ENCODE assay signal across 21 cellular contexts in genomic region chr17:19707728-19708221, GRCh38. TPM values are rescaled to one million over a fixed set of nuclear protein-coding genes. Genes with fewer than 3 reads are reported as not detected.
DNase-seq lines count a peak whose midpoint lies in the region; ATAC-seq and TF ChIP-seq lines count a peak whose summit lies in the region.
"Had no signal": no experiment of that assay in that cellular context is flagged by ENCODE, and none has a peak within 500 bp of the region (broad histone marks: within the 10 kb centered on the region; RNA-seq: fewer than 3 reads in every experiment).

No MANE protein-coding gene starts in this region.

- H3K9me3 ChIP-seq in WERI-Rb-1 (ENCODE audit: severe bottlenecking) (no peaks in the 10 kb centered on the region), right cardiac atrium (ENCODE audit: control insufficient read depth, low read length) (no peaks in the 10 kb centered on the region)
- no peaks in the 10 kb centered on the region for H3K9me3 ChIP-seq in CD4-positive, alpha-beta T cell (ENCODE audit: control insufficient read depth, low read length)
- H3K9me3 ChIP-seq: BLaER1 treated with 17β-estradiol and CSF1 and Interleukin-3, amounts not matched to agents 10 nM and 100 nM; tibial artery had no signal

- peaks cover 4% of the 10 kb centered on the region for H3K4me1 ChIP-seq in right cardiac atrium (ENCODE audit: control insufficient read depth, insufficient read depth, low read length)

- ATAC-seq in right cardiac atrium = peak; percentile 61 to 66
- ATAC-seq in stimulated activated naive CD8-positive, alpha-beta T cell treated with anti-CD3 and anti-CD28 coated beads, Interleukin-15, amount 100 ng/mL, for 72 hours = peak; percentile 26
- no peak for ATAC-seq in CD4-positive, alpha-beta T cell (ENCODE audit: poor library complexity)
- ATAC-seq: effector memory CD8-positive, alpha-beta T cell had no signal

- CTCF ChIA-PET in CD4-positive, alpha-beta T cell (lab: Charles Lee) = no interaction called here

- H3K27me3 Mint-ChIP-seq in stimulated activated naive CD8-positive, alpha-beta T cell treated with anti-CD3 and anti-CD28 coated beads, Interleukin-15, amount 100 ng/mL, for 72 hours = no peaks in the 10 kb centered on the region
- no peaks in the 10 kb centered on the region for H3K27me3 Mint-ChIP-seq in CD4-positive, alpha-beta T cell
- H3K27me3 Mint-ChIP-seq in immature natural killer cell (ENCODE audit: low read depth in 3 of 3) = peaks cover 0 to 2% (median 0%) of the 10 kb centered on the region in 3 donors
- H3K27me3 Mint-ChIP-seq: effector memory CD8-positive, alpha-beta T cell; naive B cell had no signal

- no peak overlapping the region for H3K4me3 Mint-ChIP-seq in stimulated activated naive CD8-positive, alpha-beta T cell treated with anti-CD3 and anti-CD28 coated beads, Interleukin-15, amount 100 ng/mL, for 72 hours
- H3K4me3 Mint-ChIP-seq in CD4-positive, alpha-beta T cell = no peak overlapping the region
- H3K4me3 Mint-ChIP-seq in immature natural killer cell = no peak overlapping the region
- H3K4me3 Mint-ChIP-seq: effector memory CD8-positive, alpha-beta T cell; HFFc6 had no signal

- intact Hi-C loops in right cardiac atrium (cut with DNase I) = no loop called here
- intact Hi-C loops in CD4-positive, alpha-beta T cell (cut with DNase I, micrococcal nuclease) = no loop called here

- 79% methylated on average over 11 of the region's 11 CpGs for WGBS in right cardiac atrium

- no peak overlapping the region for H3K4me3 ChIP-seq in WERI-Rb-1 (ENCODE audit: low read depth, low read length)
- no peak overlapping the region for H3K4me3 ChIP-seq in right cardiac atrium (ENCODE audit: low read length)
- H3K4me3 ChIP-seq: BLaER1 treated with 17β-estradiol and CSF1 and Interleukin-3, amounts not matched to agents 10 nM and 100 nM; smooth muscle cell; tibial artery had no signal

- H3K4me1 Mint-ChIP-seq in stimulated activated naive CD8-positive, alpha-beta T cell treated with anti-CD3 and anti-CD28 coated beads, Interleukin-15, amount 100 ng/mL, for 72 hours = no peaks in the 10 kb centered on the region
- no peaks in the 10 kb centered on the region for H3K4me1 Mint-ChIP-seq in CD4-positive, alpha-beta T cell (ENCODE audit: low read depth)
- H3K4me1 Mint-ChIP-seq in immature natural killer cell = no peaks in the 10 kb centered on the region
- H3K4me1 Mint-ChIP-seq: naive B cell had no signal

- peak; percentile 38 for DNase-seq in NCI-H1105 treated with DMSO at 0.1 percent for 48 hours (lab: John Stamatoyannopoulos, UW)
- DNase-seq in NCI-H1105 (lab: John Stamatoyannopoulos, UW) = no peak
- no peak for DNase-seq in WERI-Rb-1
- peak in 2 of 3 donors; percentile 66 to 72 for DNase-seq in right cardiac atrium
- DNase-seq in stimulated activated naive CD8-positive, alpha-beta T cell treated with anti-CD3 and anti-CD28 coated beads, Interleukin-15, amount 100 ng/mL, for 72 hours = no peak
- no peak for DNase-seq in CD4-positive, alpha-beta T cell
- DNase-seq in activated CD4-positive, CD25-positive, alpha-beta regulatory T cell treated with anti-CD3 and anti-CD28 coated beads, Interleukin-2, amount 50 U/mL, for 72 hours = no peak
- DNase-seq in immature natural killer cell = no peak
- DNase-seq: activated CD4-positive, CD25-positive, alpha-beta regulatory T cell; activated naive CD4-positive, alpha-beta T cell; effector memory CD8-positive, alpha-beta T cell; HFFc6; naive B cell; stimulated activated CD4-positive, alpha-beta T cell treated with anti-CD3 and anti-CD28 coated beads, Interleukin-4, amount 100 ng/mL, for 4 hours; tibial artery had no signal

- H3K27me3 ChIP-seq in WERI-Rb-1 (ENCODE audit: insufficient read depth, low read depth, severe bottlenecking) (no peaks in the 10 kb centered on the region), right cardiac atrium (ENCODE audit: control insufficient read depth, insufficient read depth) (no peaks in the 10 kb centered on the region)
- H3K27me3 ChIP-seq in CD4-positive, alpha-beta T cell (ENCODE audit: control insufficient read depth, insufficient read depth, low read length) = no peaks in the 10 kb centered on the region
- H3K27me3 ChIP-seq: BLaER1 treated with 17β-estradiol and CSF1 and Interleukin-3, amounts not matched to agents 10 nM and 100 nM; tibial artery had no signal

- no peaks in the 10 kb centered on the region for H3K9me3 Mint-ChIP-seq in stimulated activated naive CD8-positive, alpha-beta T cell treated with anti-CD3 and anti-CD28 coated beads, Interleukin-15, amount 100 ng/mL, for 72 hours
- no peaks in the 10 kb centered on the region for H3K9me3 Mint-ChIP-seq in CD4-positive, alpha-beta T cell
- no peaks in the 10 kb centered on the region for H3K9me3 Mint-ChIP-seq in immature natural killer cell
- H3K9me3 Mint-ChIP-seq: effector memory CD8-positive, alpha-beta T cell; HFFc6; naive B cell had no signal

- POLR2A ChIA-PET in CD4-positive, alpha-beta T cell (lab: Charles Lee) = no interaction called here

- no peaks in the 10 kb centered on the region for H3K36me3 ChIP-seq in WERI-Rb-1
- H3K36me3 ChIP-seq: BLaER1 treated with 17β-estradiol and CSF1 and Interleukin-3, amounts not matched to agents 10 nM and 100 nM; tibial artery had no signal

- H3K27ac ChIP-seq in WERI-Rb-1 (peak overlapping the region; percentile 53), right cardiac atrium (ENCODE audit: low read length) (no peak overlapping the region)
- no peak overlapping the region for H3K27ac ChIP-seq in CD4-positive, alpha-beta T cell (ENCODE audit: low read depth, low read length)
- H3K27ac ChIP-seq: BLaER1 treated with 17β-estradiol and CSF1 and Interleukin-3, amounts not matched to agents 10 nM and 100 nM; tibial artery had no signal

- no peak for TF ChIP-seq CTCF in WERI-Rb-1 (IDR thresholded peaks at IDR 0.05; ENCODE audit: low read depth, low read length)
- TF ChIP-seq CTCF in CD4-positive, alpha-beta T cell (IDR thresholded peaks at IDR 0.05) = no peak

- no peaks in the 10 kb centered on the region for H3K36me3 Mint-ChIP-seq in CD4-positive, alpha-beta T cell (ENCODE audit: low read depth)
- H3K36me3 Mint-ChIP-seq in immature natural killer cell = no peaks in the 10 kb centered on the region
- H3K36me3 Mint-ChIP-seq: naive B cell had no signal

- H3K27ac Mint-ChIP-seq in stimulated activated naive CD8-positive, alpha-beta T cell treated with anti-CD3 and anti-CD28 coated beads, Interleukin-15, amount 100 ng/mL, for 72 hours = no peak overlapping the region
- H3K27ac Mint-ChIP-seq in CD4-positive, alpha-beta T cell = no peak overlapping the region
- no peak overlapping the region for H3K27ac Mint-ChIP-seq in immature natural killer cell
- H3K27ac Mint-ChIP-seq: effector memory CD8-positive, alpha-beta T cell; HFFc6 had no signal

RNA-seq across cellular contexts. Expression of gene SLC47A2, which starts 8.6 kb away (rescaled TPM):
- not detected for total RNA-seq in right cardiac atrium
- polyA plus RNA-seq in right cardiac atrium (not detected), immature natural killer cell (not detected)
- total RNA-seq in CD4-positive, alpha-beta T cell = not detected
- total RNA-seq: fibroblast of villous mesenchyme; HFFc6; posterior vena cava; smooth muscle cell; T-helper 2 cell treated with Interferon-gamma antibody and Interleukin-4, amounts not matched to agents 100 ng/mL and 5 ng/mL, for 36 hours had no signal
- polyA plus RNA-seq: smooth muscle cell had no signal

RNA-seq across cellular contexts. Expression of gene ALDH3A1, which starts 40.3 kb away (rescaled TPM):
- total RNA-seq in right cardiac atrium = under 1 TPM; 0.20 to 0.50 (median 0.23) TPM
- 0.09 TPM for polyA plus RNA-seq in right cardiac atrium
- not detected for total RNA-seq in CD4-positive, alpha-beta T cell
- polyA plus RNA-seq in immature natural killer cell = under 1 TPM in 2 of 3 donors, not detected in 1; 0.31 to 0.43 TPM
- total RNA-seq: cerebellum; fibroblast of villous mesenchyme; T-helper 2 cell treated with Interferon-gamma antibody and Interleukin-4, amounts not matched to agents 100 ng/mL and 5 ng/mL, for 36 hours had no signal
- polyA plus RNA-seq: smooth muscle cell had no signal

RNA-seq across cellular contexts. Expression of gene ALDH3A2, which starts 59.2 kb away (rescaled TPM):
- total RNA-seq in right cardiac atrium = 10 to 100 TPM; 34.1 to 51.9 (median 43.4) TPM
- 24.4 TPM for polyA plus RNA-seq in right cardiac atrium
- total RNA-seq in CD4-positive, alpha-beta T cell = 10 to 100 TPM; 20.0 to 20.9 TPM
- polyA plus RNA-seq in immature natural killer cell = 10 to 100 TPM; 19.8 to 37.4 (median 32.9) TPM

Comparison
In these comparisons a context has a peak if more than half of its experiments do, and no peak if none do; other contexts are left out.
1. DNase-seq: peak in NCI-H1105 treated with DMSO at 0.1 percent for 48 hours (single experiment) and right cardiac atrium (2 of 3); none in NCI-H1105 (single experiment), WERI-Rb-1 (single experiment), stimulated activated naive CD8-positive, alpha-beta T cell treated with anti-CD3 and anti-CD28 coated beads, Interleukin-15, amount 100 ng/mL, for 72 hours (0 of 2), CD4-positive, alpha-beta T cell (0 of 10), activated CD4-positive, CD25-positive, alpha-beta regulatory T cell treated with anti-CD3 and anti-CD28 coated beads, Interleukin-2, amount 50 U/mL, for 72 hours (single experiment) and immature natural killer cell (0 of 3).